1 cellular context compared by ENCODE assay signal in the genomic region with DNA sequence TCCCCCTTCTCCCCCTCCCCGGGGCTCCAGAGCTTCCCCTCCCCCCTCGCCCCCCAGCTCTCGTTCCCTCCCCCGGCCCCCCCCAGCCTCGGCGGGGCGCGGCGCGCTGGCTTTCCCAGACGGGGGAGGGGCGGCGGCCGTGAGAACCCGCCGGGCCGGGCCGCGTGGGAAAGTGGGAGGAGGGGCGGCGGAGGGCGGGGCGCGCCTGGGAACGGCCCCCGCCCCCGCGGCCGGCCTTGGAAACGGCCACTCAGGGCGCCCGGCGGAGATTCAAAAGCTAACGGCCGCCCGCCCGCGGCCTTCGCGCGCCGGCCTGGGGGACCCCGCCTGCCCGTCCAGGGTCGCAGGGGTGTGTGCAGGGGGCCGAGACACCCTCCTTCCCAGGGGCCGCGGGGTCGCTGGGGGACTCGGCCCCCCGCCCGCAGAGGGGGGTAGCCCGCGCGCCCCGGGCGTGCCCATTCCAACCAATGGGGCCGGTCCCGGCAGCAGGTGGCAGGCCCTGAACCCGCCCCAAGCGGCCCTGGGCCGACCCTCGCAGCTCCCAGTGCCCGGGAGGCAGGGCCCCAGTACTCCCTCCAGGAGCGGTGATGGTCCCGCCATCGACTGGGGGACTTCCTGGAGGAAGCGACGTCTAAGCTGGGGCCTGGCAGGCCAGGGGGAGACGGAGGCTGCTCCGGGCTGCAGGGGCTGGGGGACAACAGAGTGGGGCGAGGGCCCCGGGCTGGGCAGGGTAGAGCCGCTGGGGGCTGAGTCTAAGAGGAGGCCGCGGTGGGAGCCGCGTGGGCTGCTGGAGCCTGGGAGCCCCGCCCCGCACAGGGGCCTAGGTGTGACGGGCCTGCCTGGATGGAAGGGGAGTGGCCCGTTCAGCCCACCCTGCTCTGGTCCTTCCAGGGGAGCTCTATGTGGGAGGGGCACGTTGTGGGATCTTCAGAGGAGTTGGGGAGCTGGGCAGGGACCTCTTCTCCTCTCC.
TF ChIP-seq lines count a peak whose summit lies in the region.

No MANE protein-coding gene starts in this region.

TF ChIP-seq in SK-N-SH treated with all-trans-retinoic acid at 6 μM for 48 hours, 23 proteins besides CTCF, POLR2A, EP300 and RAD21 (continued from another document):
- TF ChIP-seq TCF4 (CRISPR knock-in tag; IDR thresholded peaks at IDR 0.05; ENCODE audit: borderline replicate concordance): no peak
- TF ChIP-seq TOX (CRISPR knock-in tag; IDR thresholded peaks at IDR 0.05; ENCODE audit: borderline replicate concordance): no peak
- TF ChIP-seq ZFP3 (CRISPR knock-in tag; IDR thresholded peaks at IDR 0.05): no peak
